ENCODE assay signal across 1 cellular context in the genomic region with DNA sequence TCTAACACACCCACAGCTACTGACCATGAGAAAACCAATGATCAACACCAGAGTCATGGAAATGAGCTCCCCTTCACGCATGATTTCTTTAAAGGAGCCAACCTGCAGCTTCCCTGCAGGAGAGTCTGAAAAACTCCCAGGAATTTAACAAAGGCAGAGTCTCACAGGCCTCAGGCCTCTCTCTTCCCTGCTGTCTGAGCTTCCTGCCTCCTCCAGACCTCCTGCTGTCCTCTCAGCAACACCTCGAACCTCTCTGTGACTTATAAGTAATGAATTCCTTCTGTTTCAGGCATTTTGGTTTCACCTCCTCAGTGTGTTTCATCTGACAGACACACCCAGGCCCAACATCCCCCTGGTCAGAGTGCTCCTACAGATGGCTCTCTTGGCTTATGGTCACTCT.
TF ChIP-seq lines count a peak whose summit lies in the region.

No MANE protein-coding gene starts in this region.

TF ChIP-seq in H1, 55 proteins besides CTCF, POLR2A, EP300 and RAD21:
- TF ChIP-seq SIX5 (IDR thresholded peaks at IDR 0.05; ENCODE audit: low read depth, low read length), result no peak
- TF ChIP-seq GABPA (IDR thresholded peaks at IDR 0.05; ENCODE audit: borderline replicate concordance, insufficient read depth, low read length), result no peak
- TF ChIP-seq TAF7 (optimal IDR thresholded peaks at IDR 0.05; ENCODE audit: borderline replicate concordance, low read depth, low read length), result no peak
- 0 out of 2 replicates have a peak, but pooled peaks have one; percentile 18 for TF ChIP-seq KDM1A (IDR thresholded peaks at IDR 0.05; ENCODE audit: borderline replicate concordance, low read length)
- no peak for TF ChIP-seq SP1 (IDR thresholded peaks at IDR 0.05; ENCODE audit: low read depth, low read length)
- TF ChIP-seq TEAD4 (IDR thresholded peaks at IDR 0.05; ENCODE audit: low read depth, low read length), result peak; percentile 56; the same call in 1 of the 2 replicates
- TF ChIP-seq, protein P1, sequence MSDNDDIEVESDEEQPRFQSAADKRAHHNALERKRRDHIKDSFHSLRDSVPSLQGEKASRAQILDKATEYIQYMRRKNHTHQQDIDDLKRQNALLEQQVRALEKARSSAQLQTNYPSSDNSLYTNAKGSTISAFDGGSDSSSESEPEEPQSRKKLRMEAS (IDR thresholded peaks at IDR 0.05), result no peak
- TF ChIP-seq BACH1 (IDR thresholded peaks at IDR 0.05; ENCODE audit: low read length), result no peak
